22 cellular contexts compared by ENCODE assay signal in genomic region chr7:67725437-67725836, GRCh38.
"Had no signal": no experiment of that assay in that cellular context is flagged by ENCODE, and none has a peak within 500 bp of the region (broad histone marks: within the 10 kb centered on the region; RNA-seq: fewer than 3 reads in every experiment).

No MANE protein-coding gene starts in this region.

- ATAC-seq: activated CD8-positive, alpha-beta memory T cell treated with anti-CD3 and anti-CD28 coated beads, Interleukin-2, amount 10 ng/mL, durations not matched to agents 7 days and 5 days; activated CD8-positive, alpha-beta T cell treated with anti-CD3 and anti-CD28 coated beads, Interleukin-2, amount 10 ng/mL, durations not matched to agents 7 days and 5 days; PC-3; T-helper 17 cell; WTC11 had no signal

- DNase-seq: activated CD4-positive, alpha-beta T cell treated with anti-CD3 and anti-CD28 coated beads for 48 hours; activated CD4-positive, alpha-beta T cell treated with anti-CD3 and anti-CD28 coated beads, Interleukin-2, amount 50 U/mL, for 4 hours; activated CD4-positive, CD25-positive, alpha-beta regulatory T cell treated with anti-CD3 and anti-CD28 coated beads, Interleukin-2, amount 50 U/mL, for 72 hours; activated CD8-positive, alpha-beta memory T cell treated with anti-CD3 and anti-CD28 coated beads, Interleukin-2, amount 10 ng/mL, durations not matched to agents 7 days and 5 days; activated CD8-positive, alpha-beta T cell treated with anti-CD3 and anti-CD28 coated beads, Interleukin-2, amount 10 ng/mL, durations not matched to agents 7 days and 5 days; activated effector memory CD4-positive, alpha-beta T cell treated with Interleukin-2 at 50 U/mL for 16 hours; activated naive CD4-positive, alpha-beta T cell; activated T-cell treated with anti-CD3 and anti-CD28 coated beads, Interleukin-2, amount 50 U/mL, for 24 hours; amygdala; Karpas-422; MM.1S; NCI-H1105; NCI-H1436; NCI-H1694 treated with DMSO at 0.1 percent for 48 hours; NCI-H2029 treated with DMSO at 0.1 percent for 48 hours; NCI-H510A treated with DMSO at 0.1 percent for 48 hours; NCI-H69; PC-3; SIG-M5; T-helper 17 cell; T-helper 9 cell had no signal
